30 cellular contexts compared by ENCODE assay signal in genomic region chr3:80374423-80374822, GRCh38.
"Had no signal": no experiment of that assay in that cellular context is flagged by ENCODE, and none has a peak within 500 bp of the region (broad histone marks: within the 10 kb centered on the region; RNA-seq: fewer than 3 reads in every experiment).

No MANE protein-coding gene starts in this region.

- H3K27ac ChIP-seq: brain microvascular endothelial cell, epithelial cell of prostate, esophagus squamous epithelium, heart left ventricle, VCaP had no signal

- H3K36me3 ChIP-seq: brain microvascular endothelial cell, esophagus squamous epithelium, heart left ventricle had no signal

- H3K9me3 ChIP-seq: esophagus squamous epithelium had no signal

- DNase-seq: activated B cell treated with CpG ODN at 0.5 μM for 24 hours; activated CD4-positive, alpha-beta T cell treated with anti-CD3 and anti-CD28 coated beads for 48 hours; activated CD4-positive, alpha-beta T cell treated with anti-CD3 and anti-CD28 coated beads, Interleukin-2, amount 50 U/mL, for 1 hour; activated CD4-positive, alpha-beta T cell treated with anti-CD3 and anti-CD28 coated beads, Interleukin-2, amount 50 U/mL, for 48 hours; activated CD8-positive, alpha-beta memory T cell treated with anti-CD3 and anti-CD28 coated beads for 24 hours; activated CD8-positive, alpha-beta T cell treated with anti-CD3 and anti-CD28 coated beads for 36 hours; activated effector memory CD4-positive, alpha-beta T cell treated with Interleukin-2 at 50 U/mL for 16 hours; activated gamma-delta T cell treated with Interleukin-2 at 50 U/mL for 16 hours; activated naive CD4-positive, alpha-beta T cell treated with anti-CD3 and anti-CD28 coated beads, Interleukin-2, amount 50 U/mL, for 16 hours; activated naive CD4-positive, alpha-beta T cell treated with Interleukin-2 at 50 U/mL for 16 hours; activated T-cell treated with anti-CD3 and anti-CD28 coated beads, Interleukin-2, amount 50 U/mL, for 4 hours; amniotic stem cell; anterior cingulate cortex; brain microvascular endothelial cell; cortex of kidney; dermis blood vessel endothelial cell; effector CD4-positive, alpha-beta T cell; effector memory CD8-positive, alpha-beta T cell; esophagus squamous epithelium; foreskin melanocyte; glutamatergic neuron; heart left ventricle; T-helper 2 cell had no signal

- ATAC-seq: activated CD4-positive, CD25-positive, alpha-beta regulatory T cell treated with anti-CD3 and anti-CD28 coated beads, Interleukin-2, amount 50 U/mL, for 24 hours; activated CD8-positive, alpha-beta T cell treated with anti-CD3 and anti-CD28 coated beads for 36 hours; activated T-cell treated with anti-CD3 and anti-CD28 coated beads, Interleukin-2, amount 50 U/mL, for 4 hours; activated T-helper 17 cell treated with anti-CD3 and anti-CD28 coated beads, Interleukin-2, amount 50 U/mL, for 72 hours; effector memory CD8-positive, alpha-beta T cell; heart left ventricle had no signal

- FAIRE-seq: astrocyte, bronchial epithelial cell, endothelial cell of umbilical vein had no signal

- H3K4me3 ChIP-seq: esophagus squamous epithelium, heart left ventricle had no signal

- H3K4me1 ChIP-seq: esophagus squamous epithelium, heart left ventricle had no signal
